Comparison of ENCODE assay signal across 8 cellular contexts in the genomic region with DNA sequence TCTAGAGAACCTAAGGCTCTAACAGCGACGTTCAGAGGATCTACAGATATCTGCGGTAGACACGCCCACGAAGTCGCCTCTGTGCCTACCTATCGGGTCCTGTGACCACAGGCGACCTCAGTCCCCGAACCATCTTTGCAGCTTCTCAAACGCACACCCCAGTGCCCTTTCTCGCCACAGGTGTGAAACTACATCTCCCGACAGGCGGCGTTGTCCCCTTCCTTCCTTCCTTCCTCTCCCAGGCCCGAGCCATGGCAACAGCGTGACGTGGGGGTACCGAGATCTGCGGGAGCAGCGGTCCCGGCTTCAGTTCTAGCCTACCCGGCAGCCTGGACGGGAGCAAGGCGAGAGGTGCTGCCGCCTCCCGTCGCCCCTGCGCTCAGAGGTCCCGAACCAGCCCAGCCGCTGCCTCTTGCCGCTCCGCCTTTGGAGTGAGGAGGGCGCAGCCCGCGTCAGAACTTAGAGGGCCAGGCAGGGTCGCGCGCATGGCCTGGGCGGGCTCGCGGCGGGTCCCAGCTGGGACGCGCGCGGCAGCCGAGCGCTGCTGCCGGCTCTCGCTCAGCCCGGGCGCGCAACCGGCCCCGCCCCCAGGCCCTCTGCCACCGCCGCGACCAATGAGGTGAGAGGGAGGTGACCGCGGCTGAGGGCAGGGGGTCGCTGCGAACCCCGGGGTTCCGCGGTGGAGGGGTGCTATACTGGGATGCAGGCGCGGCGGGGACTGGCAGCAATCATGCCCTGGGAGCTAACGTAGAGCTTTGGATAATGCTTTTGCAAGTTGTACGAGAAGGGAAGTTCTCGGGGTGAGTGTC. TPM values are rescaled to one million over a fixed set of nuclear protein-coding genes. Genes with fewer than 3 reads are reported as not detected.
DNase-seq lines count a peak whose midpoint lies in the region; ATAC-seq and TF ChIP-seq lines count a peak whose summit lies in the region.

A gene (plus strand): TSS at position 309 of the 809 bp plus-strand sequence. CDS start 177 bp downstream, at position 486.

- no peaks in the 10 kb centered on the region for H3K9me3 ChIP-seq in mucosa of rectum (ENCODE audit: control insufficient read depth in 2 of 2, low read length in 2 of 2)

- peak; percentile 79 for TF ChIP-seq POLR2A in erythroblast (IDR thresholded peaks at IDR 0.05; ENCODE audit: low read length)

- H3K4me3 Mint-ChIP-seq in IgD-negative memory B cell: peak within 1 kb of the TSS; percentile 94 to 99 (median 96)

- ATAC-seq in GM21528 (IDR thresholded peaks at IDR 0.05; ENCODE audit: low FRiP score, unreplicated experiment): peak; percentile 87

- DNase-seq in DMS153 treated with DMSO at 0.1 percent for 48 hours (lab: John Stamatoyannopoulos, UW; ENCODE audit: unreplicated experiment): peak; percentile 74
- DNase-seq in OCI-M2 (lab: John Stamatoyannopoulos, UW; ENCODE audit: unreplicated experiment): peak; percentile 51
- DNase-seq in activated T-cell treated with anti-CD3 and anti-CD28 coated beads, Interleukin-2, amount 50 U/mL, for 1 hour: peak; percentile 90
- peak; percentile 91 to 93 for DNase-seq in erythroblast (lab: John Stamatoyannopoulos, UW)
- peak; percentile 90 for DNase-seq in stimulated activated CD8-positive, alpha-beta memory T cell treated with anti-CD3 and anti-CD28 coated beads, Interleukin-4, amount 100 ng/mL, for 48 hours

- no peaks in the 10 kb centered on the region for H3K9me3 Mint-ChIP-seq in IgD-negative memory B cell

- no peaks in the 10 kb centered on the region for H3K27me3 Mint-ChIP-seq in IgD-negative memory B cell

- H3K4me3 ChIP-seq in mucosa of rectum (ENCODE audit: low read length in 2 of 2): peak within 1 kb of the TSS; percentile 71 to 89

- H3K4me1 ChIP-seq in mucosa of rectum (ENCODE audit: control insufficient read depth in 2 of 2, insufficient read depth in 2 of 2, low read length in 2 of 2): peaks cover 10 to 11% of the 10 kb centered on the region in 2 donors

- peak within 1 kb of the TSS; percentile 75 to 87 for H3K9ac ChIP-seq in mucosa of rectum (ENCODE audit: low read depth in 1 of 2, low read length in 2 of 2)

- no peaks in the 10 kb centered on the region for H3K27me3 ChIP-seq in mucosa of rectum (ENCODE audit: control insufficient read depth in 2 of 2, insufficient read depth in 2 of 2, low read length in 2 of 2)

- H3K36me3 Mint-ChIP-seq in IgD-negative memory B cell: no peaks in the 10 kb centered on the region

- peaks cover 7 to 21% of the 10 kb centered on the region in 2 donors for H3K36me3 ChIP-seq in mucosa of rectum (ENCODE audit: control insufficient read depth in 2 of 2, insufficient read depth in 2 of 2, low read length in 2 of 2)

- H3K27ac Mint-ChIP-seq in IgD-negative memory B cell: peak within 1 kb of the TSS; percentile 80 to 98 (median 93)

- peaks cover 8 to 16% (median 9%) of the 10 kb centered on the region in 3 donors for H3K4me1 Mint-ChIP-seq in IgD-negative memory B cell

- H3K27ac ChIP-seq in mucosa of rectum (ENCODE audit: low read depth in 2 of 2, low read length in 2 of 2): peak within 1 kb of the TSS; percentile 87 to 98

RNA-seq across cellular contexts. Expression of the gene that starts here (rescaled TPM):
- 15.1 TPM for polyA plus RNA-seq in IgD-negative memory B cell

Comparison
In these comparisons a context has a peak if more than half of its experiments do, and no peak if none do; other contexts are left out.
1. Peak in every context shown above with its lines: DNase-seq, ATAC-seq, H3K4me3 ChIP-seq and H3K27ac ChIP-seq.